Comparison of ENCODE assay signal across 2 cellular contexts in the genomic region with DNA sequence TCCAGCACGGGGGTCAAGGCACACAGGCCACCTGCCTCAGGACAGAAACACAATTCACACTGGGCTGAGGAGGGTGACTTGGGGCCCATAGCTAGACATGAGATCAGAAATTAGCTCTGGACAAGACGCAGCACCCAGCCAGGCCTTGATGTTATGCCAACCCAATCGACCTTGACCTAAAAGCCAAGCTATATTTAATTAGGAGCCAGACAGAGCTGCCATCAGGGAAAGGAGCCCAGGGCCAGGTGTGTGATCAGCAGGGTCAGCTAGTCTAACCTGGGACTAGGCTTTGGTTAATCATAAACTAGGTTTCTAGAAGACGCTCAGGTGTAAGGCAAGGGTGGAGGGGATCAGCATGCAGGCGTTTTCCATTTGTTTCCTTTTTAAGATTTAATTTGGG.
TF ChIP-seq lines count a peak whose summit lies in the region.

No MANE protein-coding gene starts in this region.

TF ChIP-seq in SK-N-SH, 30 proteins besides CTCF, POLR2A, EP300 and RAD21 (continued from another document):
- TF ChIP-seq, protein P1, sequence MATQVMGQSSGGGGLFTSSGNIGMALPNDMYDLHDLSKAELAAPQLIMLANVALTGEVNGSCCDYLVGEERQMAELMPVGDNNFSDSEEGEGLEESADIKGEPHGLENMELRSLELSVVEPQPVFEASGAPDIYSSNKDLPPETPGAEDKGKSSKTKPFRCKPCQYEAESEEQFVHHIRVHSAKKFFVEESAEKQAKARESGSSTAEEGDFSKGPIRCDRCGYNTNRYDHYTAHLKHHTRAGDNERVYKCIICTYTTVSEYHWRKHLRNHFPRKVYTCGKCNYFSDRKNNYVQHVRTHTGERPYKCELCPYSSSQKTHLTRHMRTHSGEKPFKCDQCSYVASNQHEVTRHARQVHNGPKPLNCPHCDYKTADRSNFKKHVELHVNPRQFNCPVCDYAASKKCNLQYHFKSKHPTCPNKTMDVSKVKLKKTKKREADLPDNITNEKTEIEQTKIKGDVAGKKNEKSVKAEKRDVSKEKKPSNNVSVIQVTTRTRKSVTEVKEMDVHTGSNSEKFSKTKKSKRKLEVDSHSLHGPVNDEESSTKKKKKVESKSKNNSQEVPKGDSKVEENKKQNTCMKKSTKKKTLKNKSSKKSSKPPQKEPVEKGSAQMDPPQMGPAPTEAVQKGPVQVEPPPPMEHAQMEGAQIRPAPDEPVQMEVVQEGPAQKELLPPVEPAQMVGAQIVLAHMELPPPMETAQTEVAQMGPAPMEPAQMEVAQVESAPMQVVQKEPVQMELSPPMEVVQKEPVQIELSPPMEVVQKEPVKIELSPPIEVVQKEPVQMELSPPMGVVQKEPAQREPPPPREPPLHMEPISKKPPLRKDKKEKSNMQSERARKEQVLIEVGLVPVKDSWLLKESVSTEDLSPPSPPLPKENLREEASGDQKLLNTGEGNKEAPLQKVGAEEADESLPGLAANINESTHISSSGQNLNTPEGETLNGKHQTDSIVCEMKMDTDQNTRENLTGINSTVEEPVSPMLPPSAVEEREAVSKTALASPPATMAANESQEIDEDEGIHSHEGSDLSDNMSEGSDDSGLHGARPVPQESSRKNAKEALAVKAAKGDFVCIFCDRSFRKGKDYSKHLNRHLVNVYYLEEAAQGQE (IDR thresholded peaks at IDR 0.05; ENCODE audit: low read depth, low read length) = no peak
- TF ChIP-seq JUND (IDR thresholded peaks at IDR 0.05) = no peak
- TF ChIP-seq USF2 (IDR thresholded peaks at IDR 0.05; ENCODE audit: borderline replicate concordance, low read depth, low read length) = no peak
- TF ChIP-seq FOXJ3 (CRISPR knock-in tag; IDR thresholded peaks at IDR 0.05) = no peak
- TF ChIP-seq FOSL2 (IDR thresholded peaks at IDR 0.05; ENCODE audit: borderline replicate concordance, low read depth) = no peak
- no peak for TF ChIP-seq RCOR1 (IDR thresholded peaks at IDR 0.05; ENCODE audit: low read length)
- TF ChIP-seq NFIC (IDR thresholded peaks at IDR 0.05; ENCODE audit: borderline replicate concordance) = no peak

TF ChIP-seq in SK-N-SH treated with all-trans-retinoic acid at 6 μM for 48 hours, 23 proteins besides CTCF, POLR2A, EP300 and RAD21 (continued from another document):
- TF ChIP-seq, protein P2, sequence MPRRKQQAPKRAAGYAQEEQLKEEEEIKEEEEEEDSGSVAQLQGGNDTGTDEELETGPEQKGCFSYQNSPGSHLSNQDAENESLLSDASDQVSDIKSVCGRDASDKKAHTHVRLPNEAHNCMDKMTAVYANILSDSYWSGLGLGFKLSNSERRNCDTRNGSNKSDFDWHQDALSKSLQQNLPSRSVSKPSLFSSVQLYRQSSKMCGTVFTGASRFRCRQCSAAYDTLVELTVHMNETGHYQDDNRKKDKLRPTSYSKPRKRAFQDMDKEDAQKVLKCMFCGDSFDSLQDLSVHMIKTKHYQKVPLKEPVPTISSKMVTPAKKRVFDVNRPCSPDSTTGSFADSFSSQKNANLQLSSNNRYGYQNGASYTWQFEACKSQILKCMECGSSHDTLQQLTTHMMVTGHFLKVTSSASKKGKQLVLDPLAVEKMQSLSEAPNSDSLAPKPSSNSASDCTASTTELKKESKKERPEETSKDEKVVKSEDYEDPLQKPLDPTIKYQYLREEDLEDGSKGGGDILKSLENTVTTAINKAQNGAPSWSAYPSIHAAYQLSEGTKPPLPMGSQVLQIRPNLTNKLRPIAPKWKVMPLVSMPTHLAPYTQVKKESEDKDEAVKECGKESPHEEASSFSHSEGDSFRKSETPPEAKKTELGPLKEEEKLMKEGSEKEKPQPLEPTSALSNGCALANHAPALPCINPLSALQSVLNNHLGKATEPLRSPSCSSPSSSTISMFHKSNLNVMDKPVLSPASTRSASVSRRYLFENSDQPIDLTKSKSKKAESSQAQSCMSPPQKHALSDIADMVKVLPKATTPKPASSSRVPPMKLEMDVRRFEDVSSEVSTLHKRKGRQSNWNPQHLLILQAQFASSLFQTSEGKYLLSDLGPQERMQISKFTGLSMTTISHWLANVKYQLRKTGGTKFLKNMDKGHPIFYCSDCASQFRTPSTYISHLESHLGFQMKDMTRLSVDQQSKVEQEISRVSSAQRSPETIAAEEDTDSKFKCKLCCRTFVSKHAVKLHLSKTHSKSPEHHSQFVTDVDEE (CRISPR knock-in tag; IDR thresholded peaks at IDR 0.05) = no peak
- no peak for TF ChIP-seq RARB (CRISPR knock-in tag; IDR thresholded peaks at IDR 0.05)
- no peak for TF ChIP-seq OSR1 (CRISPR knock-in tag; IDR thresholded peaks at IDR 0.05)
- no peak for TF ChIP-seq SNAI2 (CRISPR knock-in tag; IDR thresholded peaks at IDR 0.05)
- no peak for TF ChIP-seq PPARA (CRISPR knock-in tag; IDR thresholded peaks at IDR 0.05; ENCODE audit: borderline replicate concordance)
- no peak for TF ChIP-seq POU6F1 (CRISPR knock-in tag; IDR thresholded peaks at IDR 0.05; ENCODE audit: borderline replicate concordance, low read depth)
- no peak for TF ChIP-seq ARNTL (CRISPR knock-in tag; IDR thresholded peaks at IDR 0.05; ENCODE audit: borderline replicate concordance, low read depth)
- no peak for TF ChIP-seq ZNF70 (CRISPR knock-in tag; IDR thresholded peaks at IDR 0.05)
- no peak for TF ChIP-seq ZNF565 (CRISPR knock-in tag; conservative IDR thresholded peaks at IDR 0.05; ENCODE audit: low read depth)
- TF ChIP-seq CSDC2 (CRISPR knock-in tag; IDR thresholded peaks at IDR 0.05) = no peak
